2 cellular contexts compared by ENCODE assay signal in the genomic region with DNA sequence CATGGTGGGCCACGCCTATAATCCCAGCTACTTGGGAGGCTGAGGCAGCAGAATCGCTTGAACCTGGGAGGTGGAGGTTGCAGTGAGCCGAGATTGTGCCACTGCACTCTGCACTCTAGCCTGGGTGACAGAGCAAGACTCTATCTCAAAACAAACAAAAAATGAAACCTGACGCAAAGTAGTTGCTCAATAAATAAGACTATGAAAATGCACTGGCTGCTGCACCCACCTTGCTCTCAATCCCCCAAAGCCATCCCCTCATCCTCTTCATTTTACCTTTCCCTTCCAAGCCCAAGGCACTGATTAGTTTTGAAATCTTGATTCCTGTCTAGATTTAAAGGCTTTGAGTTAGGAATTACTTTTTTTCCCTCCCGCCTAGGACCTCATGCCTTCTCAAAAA. TPM values are rescaled to one million over a fixed set of nuclear protein-coding genes. Genes with fewer than 3 reads are reported as not detected.
"Had no signal": no experiment of that assay in that cellular context is flagged by ENCODE, and none has a peak within 500 bp of the region (broad histone marks: within the 10 kb centered on the region; RNA-seq: fewer than 3 reads in every experiment).

No MANE protein-coding gene starts in this region.

RNA-seq across cellular contexts. Expression of a gene that starts 18.7 kb away (rescaled TPM):
- total RNA-seq: mononuclear cell had no signal
- polyA plus RNA-seq: immature natural killer cell had no signal
